24 cellular contexts compared by ENCODE assay signal in the genomic region with DNA sequence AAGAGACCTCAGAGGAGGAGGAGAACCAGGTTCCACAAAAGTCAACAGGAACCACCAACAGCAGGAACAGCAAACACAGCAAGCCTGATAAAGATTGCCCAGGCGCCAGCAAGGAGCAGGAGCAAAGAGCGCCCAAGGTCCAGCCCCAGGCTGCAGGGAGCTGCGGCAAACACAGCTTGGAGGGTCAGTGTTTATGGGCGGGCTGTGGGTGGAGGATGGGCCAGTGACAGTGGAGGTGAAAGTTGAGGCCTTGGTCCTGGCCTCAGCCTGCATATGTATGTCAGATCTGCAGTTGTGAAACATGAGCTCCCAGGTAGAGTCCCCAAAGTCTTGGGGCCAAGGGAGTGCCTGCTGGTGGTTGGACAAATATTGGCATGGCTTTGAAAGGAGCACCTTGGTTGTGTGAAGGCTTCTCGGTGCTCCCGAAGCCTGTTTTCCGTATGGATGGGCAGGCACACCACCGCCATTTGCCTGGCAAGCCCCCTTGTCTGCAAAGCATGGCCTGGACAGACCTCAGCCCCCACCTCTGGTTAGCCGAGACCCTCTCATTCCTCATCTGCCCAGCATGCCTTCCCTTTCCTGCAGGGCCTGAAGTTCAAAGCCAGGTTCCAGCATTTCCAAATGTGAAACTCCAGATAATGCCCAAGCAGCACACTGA. TPM values are rescaled to one million over a fixed set of nuclear protein-coding genes. Genes with fewer than 3 reads are reported as not detected.
DNase-seq lines count a peak whose midpoint lies in the region; ATAC-seq and TF ChIP-seq lines count a peak whose summit lies in the region.
"Had no signal": no experiment of that assay in that cellular context is flagged by ENCODE, and none has a peak within 500 bp of the region (broad histone marks: within the 10 kb centered on the region; RNA-seq: fewer than 3 reads in every experiment).

No MANE protein-coding gene starts in this region.

- POLR2A ChIA-PET in activated CD4-positive, alpha-beta memory T cell treated with anti-CD3 and anti-CD28 coated beads, Interleukin-2, amount 10 ng/mL, durations not matched to agents 7 days and 5 days (lab: Charles Lee), result no interaction called here

- H3K9me3 Mint-ChIP-seq in endodermal cell (no peaks in the 10 kb centered on the region), neural crest cell (no peaks in the 10 kb centered on the region)
- no peaks in the 10 kb centered on the region for H3K9me3 Mint-ChIP-seq in activated CD4-positive, alpha-beta memory T cell treated with anti-CD3 and anti-CD28 coated beads, Interleukin-2, amount 10 ng/mL, durations not matched to agents 7 days and 5 days
- H3K9me3 Mint-ChIP-seq: central memory CD8-positive, alpha-beta T cell; naive B cell had no signal

- H3K4me3 Mint-ChIP-seq in endodermal cell (peak overlapping the region; percentile 22), neural crest cell (peak overlapping the region; percentile 11)
- H3K4me3 Mint-ChIP-seq in activated CD4-positive, alpha-beta memory T cell treated with anti-CD3 and anti-CD28 coated beads, Interleukin-2, amount 10 ng/mL, durations not matched to agents 7 days and 5 days, result no peak overlapping the region
- H3K4me3 Mint-ChIP-seq: CD14-positive monocyte; central memory CD8-positive, alpha-beta T cell; naive B cell had no signal

- intact Hi-C loops in right cardiac atrium (cut with DNase I), result no loop called here

- H3K9me3 ChIP-seq in endodermal cell (ENCODE audit: control insufficient read depth, low read length) (no peaks in the 10 kb centered on the region), right cardiac atrium (ENCODE audit: control insufficient read depth, low read length) (no peaks in the 10 kb centered on the region)
- H3K9me3 ChIP-seq: gastroesophageal sphincter, HAP-1 had no signal

- H3K36me3 ChIP-seq in endodermal cell (ENCODE audit: control insufficient read depth, insufficient read depth, low read length), result peaks cover 5% of the 10 kb centered on the region
- H3K36me3 ChIP-seq: HAP-1 had no signal

- CTCF ChIA-PET in activated CD4-positive, alpha-beta memory T cell treated with anti-CD3 and anti-CD28 coated beads, Interleukin-2, amount 10 ng/mL, durations not matched to agents 7 days and 5 days (lab: Charles Lee), result no interaction called here

- H3K27me3 ChIP-seq in endodermal cell (ENCODE audit: control insufficient read depth, insufficient read depth, low read length, poor library complexity, severe bottlenecking) (no peaks in the 10 kb centered on the region), right cardiac atrium (ENCODE audit: control insufficient read depth, insufficient read depth) (no peaks in the 10 kb centered on the region)
- H3K27me3 ChIP-seq: gastroesophageal sphincter had no signal

- H3K4me1 ChIP-seq in endodermal cell (ENCODE audit: control insufficient read depth, insufficient read depth, low read length), result no peaks in the 10 kb centered on the region
- H3K4me1 ChIP-seq in right cardiac atrium (ENCODE audit: control insufficient read depth, insufficient read depth, low read length), result peaks cover 1% of the 10 kb centered on the region
- H3K4me1 ChIP-seq: HAP-1, parathyroid adenoma had no signal

- DNase-seq in KBM-7, result peak; percentile 15
- DNase-seq in endodermal cell, result peak; percentile 72
- no peak for DNase-seq in neural crest cell (ENCODE audit: low read depth, low spot score)
- DNase-seq in activated CD8-positive, alpha-beta memory T cell treated with anti-CD3 and anti-CD28 coated beads, Interleukin-2, amount 50 U/mL, for 4 hours, result no peak
- no peak for DNase-seq in activated CD4-positive, alpha-beta memory T cell treated with anti-CD3 and anti-CD28 coated beads, Interleukin-2, amount 10 ng/mL, durations not matched to agents 7 days and 5 days
- DNase-seq in NCI-H1092 treated with DMSO at 0.1 percent for 48 hours (lab: John Stamatoyannopoulos, UW), result no peak
- no peak for DNase-seq in right cardiac atrium
- DNase-seq: ACHN; activated CD4-positive, alpha-beta T cell treated with anti-CD3 and anti-CD28 coated beads, Interleukin-2, amount 50 U/mL, for 4 hours; activated naive CD4-positive, alpha-beta T cell treated with Interleukin-2 at 50 U/mL for 16 hours; mammary epithelial cell; naive B cell; NCI-H2029; NCI-H446; NK-92 treated with Interleukin-12 subunit alpha and Interleukin-12 subunit beta, amount 100 ng/mL, for 24 hours; stimulated activated CD4-positive, alpha-beta T cell treated with anti-CD3 and anti-CD28 coated beads, Interleukin-4, amount 100 ng/mL, for 1 hour had no signal

- no peak for ATAC-seq in right cardiac atrium
- ATAC-seq: esophagus mucosa, gastroesophageal sphincter, GM12878 had no signal

- H3K36me3 Mint-ChIP-seq in endodermal cell (ENCODE audit: low read depth) (peaks cover 10% of the 10 kb centered on the region), neural crest cell (ENCODE audit: low read depth) (no peaks in the 10 kb centered on the region)
- H3K36me3 Mint-ChIP-seq in activated CD4-positive, alpha-beta memory T cell treated with anti-CD3 and anti-CD28 coated beads, Interleukin-2, amount 10 ng/mL, durations not matched to agents 7 days and 5 days (ENCODE audit: low read depth), result no peaks in the 10 kb centered on the region
- H3K36me3 Mint-ChIP-seq: CD14-positive monocyte, naive B cell had no signal

- no peak overlapping the region for H3K4me3 ChIP-seq in endodermal cell (ENCODE audit: low read length)
- no peak overlapping the region for H3K4me3 ChIP-seq in right cardiac atrium (ENCODE audit: low read length)
- H3K4me3 ChIP-seq: gastroesophageal sphincter, GM12878, HAP-1 had no signal

- H3K27ac ChIP-seq in C4-2B (peak overlapping the region; percentile 84), endodermal cell (ENCODE audit: low read depth, low read length) (no peak overlapping the region), right cardiac atrium (ENCODE audit: low read length) (no peak overlapping the region)
- H3K27ac ChIP-seq: gastroesophageal sphincter, parathyroid adenoma had no signal

- H3K4me1 Mint-ChIP-seq in endodermal cell (peaks cover 17% of the 10 kb centered on the region), neural crest cell (peaks cover 4% of the 10 kb centered on the region)
- H3K4me1 Mint-ChIP-seq in activated CD4-positive, alpha-beta memory T cell treated with anti-CD3 and anti-CD28 coated beads, Interleukin-2, amount 10 ng/mL, durations not matched to agents 7 days and 5 days, result peaks cover 5% of the 10 kb centered on the region
- H3K4me1 Mint-ChIP-seq: central memory CD8-positive, alpha-beta T cell had no signal

- no peak for TF ChIP-seq CTCF in C4-2B (conservative IDR thresholded peaks at IDR 0.05)
- no peak for TF ChIP-seq CTCF in endodermal cell (conservative IDR thresholded peaks at IDR 0.05)
- no peak for TF ChIP-seq CTCF in neural crest cell (conservative IDR thresholded peaks at IDR 0.05)

- H3K27ac Mint-ChIP-seq in endodermal cell (peak overlapping the region; percentile 32), neural crest cell (ENCODE audit: unreplicated experiment) (no peak overlapping the region)
- H3K27ac Mint-ChIP-seq in activated CD4-positive, alpha-beta memory T cell treated with anti-CD3 and anti-CD28 coated beads, Interleukin-2, amount 10 ng/mL, durations not matched to agents 7 days and 5 days, result no peak overlapping the region

- no peak overlapping the region for H3K9ac ChIP-seq in endodermal cell (ENCODE audit: extremely low read depth, low read length, poor library complexity, severe bottlenecking)
- H3K9ac ChIP-seq: parathyroid adenoma had no signal

- H3K27me3 Mint-ChIP-seq in endodermal cell (ENCODE audit: insufficient read depth), result no peaks in the 10 kb centered on the region
- no peaks in the 10 kb centered on the region for H3K27me3 Mint-ChIP-seq in neural crest cell (ENCODE audit: low read depth)
- H3K27me3 Mint-ChIP-seq in activated CD4-positive, alpha-beta memory T cell treated with anti-CD3 and anti-CD28 coated beads, Interleukin-2, amount 10 ng/mL, durations not matched to agents 7 days and 5 days, result no peaks in the 10 kb centered on the region
- H3K27me3 Mint-ChIP-seq: naive B cell had no signal

- WGBS in endodermal cell (ENCODE audit: insufficient coverage in 1 of 2, insufficient read length in 1 of 2), 2 experiments, result 84 to 89% methylated on average over 6 to 9 of the region's 9 CpGs
- 85% methylated on average over 9 of the region's 9 CpGs for WGBS in right cardiac atrium

- in situ Hi-C loops in KBM-7 (cut with MboI; ENCODE audit: low pct_unique_long_range_greater_than_20kb, low sequenced_read_pairs), result no loop called here

RNA-seq across cellular contexts. Expression of a gene that starts 2.0 kb away (rescaled TPM):
- total RNA-seq in endodermal cell, result 1 to 10 TPM in 1 of 2 donors, under 1 TPM in 1; 0.53 to 1.2 TPM
- 0.18 TPM for polyA plus RNA-seq in endodermal cell (2013, experiment 1 of 2)
- polyA plus RNA-seq in endodermal cell (2013, experiment 2 of 2), result 0.17 TPM
- not detected in 2 replicates for total RNA-seq in neural crest cell
- under 1 TPM in 1 of 2 experiments, not detected in 1; 0.13 TPM for total RNA-seq in activated CD4-positive, alpha-beta memory T cell treated with anti-CD3 and anti-CD28 coated beads, Interleukin-2, amount 10 ng/mL, durations not matched to agents 7 days and 5 days
- under 1 TPM in 1 of 4 donors, not detected in 3; 0.38 TPM for total RNA-seq in right cardiac atrium
- polyA plus RNA-seq in right cardiac atrium, result 0.27 TPM
- polyA plus RNA-seq: CD14-positive monocyte, mammary epithelial cell had no signal

RNA-seq across cellular contexts. Expression of a gene that starts 29.3 kb away (rescaled TPM):
- total RNA-seq in endodermal cell (10 to 100 TPM; 64.6 to 65.2 TPM), neural crest cell (47.0 and 51.2 TPM in 2 replicates), right cardiac atrium (10 to 100 TPM; 41.4 to 44.8 (median 43.4) TPM)
- polyA plus RNA-seq in endodermal cell (2013, experiment 1 of 2), result 46.5 TPM
- polyA plus RNA-seq in endodermal cell (2013, experiment 2 of 2), result 41.4 TPM
- 10 to 100 TPM; 14.7 to 15.5 TPM for total RNA-seq in activated CD4-positive, alpha-beta memory T cell treated with anti-CD3 and anti-CD28 coated beads, Interleukin-2, amount 10 ng/mL, durations not matched to agents 7 days and 5 days
- polyA plus RNA-seq in right cardiac atrium, result 27.7 TPM

RNA-seq across cellular contexts. Expression of a gene that starts 29.4 kb away (rescaled TPM):
- total RNA-seq in endodermal cell, result 10 to 100 TPM; 66.5 to 69.6 TPM
- polyA plus RNA-seq in endodermal cell (2013, experiment 1 of 2), result 63.6 TPM
- polyA plus RNA-seq in endodermal cell (2013, experiment 2 of 2), result 56.9 TPM
- total RNA-seq in neural crest cell, result 62.9 and 65.5 TPM in 2 replicates
- total RNA-seq in activated CD4-positive, alpha-beta memory T cell treated with anti-CD3 and anti-CD28 coated beads, Interleukin-2, amount 10 ng/mL, durations not matched to agents 7 days and 5 days, result 10 to 100 TPM; 36.0 to 39.0 TPM
- total RNA-seq in right cardiac atrium, result 10 to 100 TPM; 31.0 to 38.1 (median 36.6) TPM
- 44.7 TPM for polyA plus RNA-seq in right cardiac atrium

Comparison
In these comparisons a context has a peak if more than half of its experiments do, and no peak if none do; other contexts are left out.
1. DNase-seq: peak in KBM-7 (single experiment) and endodermal cell (single experiment); none in neural crest cell (single experiment), activated CD8-positive, alpha-beta memory T cell treated with anti-CD3 and anti-CD28 coated beads, Interleukin-2, amount 50 U/mL, for 4 hours (single experiment), activated CD4-positive, alpha-beta memory T cell treated with anti-CD3 and anti-CD28 coated beads, Interleukin-2, amount 10 ng/mL, durations not matched to agents 7 days and 5 days (single experiment), NCI-H1092 treated with DMSO at 0.1 percent for 48 hours (single experiment) and right cardiac atrium (0 of 3).